Comparison of ENCODE assay signal across 9 cellular contexts in genomic region chr2:39470580-39470979, GRCh38. TPM values are rescaled to one million over a fixed set of nuclear protein-coding genes. Genes with fewer than 3 reads are reported as not detected.
A peak's percentile ranks its signal among the peaks of the same experiment; 100 is the strongest.
DNase-seq lines count a peak whose midpoint lies in the region; ATAC-seq lines count a peak whose summit lies in the region.
"Had no signal": no experiment of that assay in that cellular context is flagged by ENCODE, and none has a peak within 500 bp of the region (broad histone marks: within the 10 kb centered on the region; RNA-seq: fewer than 3 reads in every experiment).

No MANE protein-coding gene starts in this region.

- ATAC-seq in GM19035 (IDR thresholded peaks at IDR 0.05; ENCODE audit: unreplicated experiment) (peak; percentile 54), GM21786 (IDR thresholded peaks at IDR 0.05; ENCODE audit: unreplicated experiment) (peak; percentile 51), HG03342 (IDR thresholded peaks at IDR 0.05; ENCODE audit: unreplicated experiment) (peak; percentile 52)
- ATAC-seq: stimulated activated naive CD8-positive, alpha-beta T cell treated with anti-CD3 and anti-CD28 coated beads, Interleukin-15, amount 100 ng/mL, for 72 hours had no signal

- peaks cover 10 to 26% of the 10 kb centered on the region in 2 experiments for H3K4me1 ChIP-seq in trophoblast cell (ENCODE audit: control insufficient read depth in 1 of 2, insufficient read depth in 2 of 2, low read length in 2 of 2)

- no CpG with 5 or more reads among the region's 3 CpGs for WGBS in trophoblast cell (ENCODE audit: extremely low coverage, insufficient coverage, insufficient read length)

- peak overlapping the region; percentile 56 for H3K14ac ChIP-seq in trophoblast cell (ENCODE audit: low read length)

- H4K12ac ChIP-seq in trophoblast cell (ENCODE audit: low read depth, low read length) = no peak overlapping the region

- H3K79me1 ChIP-seq in trophoblast cell (ENCODE audit: low read length) = peaks cover 24% of the 10 kb centered on the region

- H3K9ac ChIP-seq in trophoblast cell (ENCODE audit: low read length) = no peak overlapping the region

- no peaks in the 10 kb centered on the region for H3K27me3 ChIP-seq in trophoblast cell (ENCODE audit: insufficient read depth, low read length)

- peak overlapping the region; percentile 98 for H2BK12ac ChIP-seq in trophoblast cell (ENCODE audit: low read length)

- H3K36me3 ChIP-seq in trophoblast cell (ENCODE audit: control insufficient read depth in 1 of 2, insufficient read depth in 2 of 2, low read length in 2 of 2) = no peaks in the 10 kb centered on the region

- peak overlapping the region; percentile 56 for H2BK5ac ChIP-seq in trophoblast cell (ENCODE audit: low read depth, low read length, poor library complexity)

- no peak overlapping the region for H3K4me2 ChIP-seq in trophoblast cell (ENCODE audit: low read length)

- H2AFZ ChIP-seq in trophoblast cell (ENCODE audit: insufficient read depth, low read length, poor library complexity) = no peak overlapping the region

- peak overlapping the region; percentile 60 for H4K8ac ChIP-seq in trophoblast cell (ENCODE audit: low read depth, low read length)

- no peaks in the 10 kb centered on the region for H3K79me2 ChIP-seq in trophoblast cell (ENCODE audit: control insufficient read depth, insufficient read depth, low read length, poor library complexity)

- H3K23ac ChIP-seq in trophoblast cell (ENCODE audit: low read length) = no peak overlapping the region

- H2AK5ac ChIP-seq in trophoblast cell (ENCODE audit: low read length) = peak overlapping the region; percentile 91

- H2BK120ac ChIP-seq in trophoblast cell (ENCODE audit: insufficient read depth, low read length, poor library complexity) = peak overlapping the region; percentile 51

- H3K4me3 ChIP-seq in trophoblast cell (ENCODE audit: low read depth, low read length) = no peak overlapping the region

- peak overlapping the region; percentile 64 for H3K27ac ChIP-seq in trophoblast cell (ENCODE audit: low read depth, low read length)

- H4K91ac ChIP-seq in trophoblast cell (ENCODE audit: low read depth, low read length) = peak overlapping the region; percentile 77

- no peaks in the 10 kb centered on the region for H3K9me3 ChIP-seq in trophoblast cell (ENCODE audit: insufficient read depth, low read depth, low read length)

- no peak overlapping the region for H3K4ac ChIP-seq in trophoblast cell (ENCODE audit: low read depth, low read length)

- no peak for DNase-seq in trophoblast cell
- DNase-seq in NCI-H510A treated with DMSO at 0.1 percent for 48 hours (lab: John Stamatoyannopoulos, UW) = no peak
- no peak for DNase-seq in DMS53 treated with DMSO at 0.1 percent for 48 hours (lab: John Stamatoyannopoulos, UW; ENCODE audit: unreplicated experiment)
- no peak for DNase-seq in NCI-H748 treated with DMSO at 0.1 percent for 48 hours (lab: John Stamatoyannopoulos, UW)
- DNase-seq: NCI-H2227 treated with DMSO at 0.1 percent for 48 hours; stimulated activated naive CD8-positive, alpha-beta T cell treated with anti-CD3 and anti-CD28 coated beads, Interleukin-15, amount 100 ng/mL, for 72 hours had no signal

- peak overlapping the region; percentile 71 for H3K18ac ChIP-seq in trophoblast cell (ENCODE audit: low read length)

RNA-seq across cellular contexts. Expression of gene MAP4K3, which starts 33.5 kb away (rescaled TPM):
- 24.7 and 24.8 TPM in 2 replicates for polyA plus RNA-seq in trophoblast cell (2013)
